In genomic region chr2:50491541-50492114, GRCh38 we compare ENCODE assay signal across 9 cellular contexts.
DNase-seq lines count a peak whose midpoint lies in the region; ATAC-seq, FAIRE-seq and TF ChIP-seq lines count a peak whose summit lies in the region.
"Had no signal": no experiment of that assay in that cellular context is flagged by ENCODE, and none has a peak within 500 bp of the region (broad histone marks: within the 10 kb centered on the region; RNA-seq: fewer than 3 reads in every experiment).

No MANE protein-coding gene starts in this region.

- FAIRE-seq in endothelial cell of umbilical vein (lab: Jason Lieb, UNC), result no peak

- ATAC-seq in GM21367 (IDR thresholded peaks at IDR 0.05; ENCODE audit: unreplicated experiment) (peak; percentile 68), HG03565 (IDR thresholded peaks at IDR 0.05; ENCODE audit: unreplicated experiment) (peak; percentile 75)

- no peaks in the 10 kb centered on the region for H3K9me3 Mint-ChIP-seq in activated CD4-positive, alpha-beta memory T cell treated with anti-CD3 and anti-CD28 coated beads for 36 hours
- H3K9me3 Mint-ChIP-seq in activated CD4-positive, alpha-beta memory T cell treated with anti-CD3 and anti-CD28 coated beads, Interleukin-2, amount 10 ng/mL, durations not matched to agents 7 days and 5 days, result no peaks in the 10 kb centered on the region
- H3K9me3 Mint-ChIP-seq in activated T-helper 2 cell treated with anti-CD3 and anti-CD28 coated beads, Interferon-gamma antibody, Interleukin-2, Interleukin-4, amounts not matched to agents 10 μg/mL and 5 μg/mL and 100 μg/mL, durations not matched to agents 14 hours and 24 hours and 36 hours, result no peaks in the 10 kb centered on the region
- H3K9me3 Mint-ChIP-seq: dendritic cell treated with granulocyte-macrophage colony-stimulating factor and Interleukin-4, amounts not matched to agents 40 ng/mL and 50 ng/mL, for 4 days had no signal

- CTCF ChIA-PET in activated CD4-positive, alpha-beta memory T cell treated with anti-CD3 and anti-CD28 coated beads for 36 hours (lab: Charles Lee), result interaction anchor here (0.7 to 2.9 kb wide), 13 partner anchors 9 to 1545 kb away, joined by 3 to 15 read pairs (median 3); no protein-coding TSS in a partner anchor
- CTCF ChIA-PET in activated CD4-positive, alpha-beta memory T cell treated with anti-CD3 and anti-CD28 coated beads, Interleukin-2, amount 10 ng/mL, durations not matched to agents 7 days and 5 days (lab: Charles Lee), result interaction anchor here (0.5 to 2.0 kb wide), 12 partner anchors 11 to 1545 kb away, joined by 3 to 8 read pairs (median 3); no protein-coding TSS in a partner anchor
- CTCF ChIA-PET in endothelial cell of umbilical vein (lab: Charles Lee), result interaction anchor here (0.9 to 1.8 kb wide), 9 partner anchors 14 to 1892 kb away, joined by 3 to 7 read pairs (median 3); no protein-coding TSS in a partner anchor

- no peak overlapping the region for H3K4me3 ChIP-seq in endothelial cell of umbilical vein (replicated peaks in 1 of 3; ENCODE audit: insufficient read depth in 1 of 3, low read depth in 1 of 3, low read length in 3 of 3)
- peak overlapping the region; percentile 20 for H3K4me3 ChIP-seq in mucosa of stomach (ENCODE audit: low read length)

- H2AFZ ChIP-seq in endothelial cell of umbilical vein (ENCODE audit: low read depth, low read length), result no peak overlapping the region

- no peaks in the 10 kb centered on the region for H3K27me3 ChIP-seq in endothelial cell of umbilical vein (ENCODE audit: control insufficient read depth in 2 of 2, insufficient read depth in 2 of 2, low read length in 2 of 2)
- H3K27me3 ChIP-seq in mucosa of stomach (ENCODE audit: control insufficient read depth, insufficient read depth, low read length), result no peaks in the 10 kb centered on the region

- DNase-seq in activated CD4-positive, alpha-beta memory T cell treated with anti-CD3 and anti-CD28 coated beads for 36 hours, result peak; percentile 12
- DNase-seq in activated CD4-positive, alpha-beta memory T cell treated with anti-CD3 and anti-CD28 coated beads, Interleukin-2, amount 10 ng/mL, durations not matched to agents 7 days and 5 days, result no peak
- DNase-seq in OCI-M1 (lab: John Stamatoyannopoulos, UW), result peak; percentile 61
- DNase-seq in endothelial cell of umbilical vein (ENCODE audit: low read depth, low spot score), result peak; percentile 36
- DNase-seq in activated T-helper 2 cell treated with anti-CD3 and anti-CD28 coated beads, Interferon-gamma antibody, Interleukin-2, Interleukin-4, amounts not matched to agents 10 μg/mL and 5 μg/mL and 100 μg/mL, durations not matched to agents 14 hours and 24 hours and 36 hours (ENCODE audit: low spot score), result no peak

- no peaks in the 10 kb centered on the region for H3K36me3 Mint-ChIP-seq in activated CD4-positive, alpha-beta memory T cell treated with anti-CD3 and anti-CD28 coated beads for 36 hours
- H3K36me3 Mint-ChIP-seq in activated CD4-positive, alpha-beta memory T cell treated with anti-CD3 and anti-CD28 coated beads, Interleukin-2, amount 10 ng/mL, durations not matched to agents 7 days and 5 days (ENCODE audit: low read depth), result no peaks in the 10 kb centered on the region
- no peaks in the 10 kb centered on the region for H3K36me3 Mint-ChIP-seq in activated T-helper 2 cell treated with anti-CD3 and anti-CD28 coated beads, Interferon-gamma antibody, Interleukin-2, Interleukin-4, amounts not matched to agents 10 μg/mL and 5 μg/mL and 100 μg/mL, durations not matched to agents 14 hours and 24 hours and 36 hours (ENCODE audit: low read depth)

- dilution Hi-C loops in endothelial cell of umbilical vein (cut with MboI; ENCODE audit: extremely low pct_ligation_motif_present, low sequenced_read_pairs), result no loop called here

- H3K9me3 ChIP-seq in endothelial cell of umbilical vein (replicated peaks; ENCODE audit: control insufficient read depth, insufficient read depth, low read length), result no peaks in the 10 kb centered on the region
- no peaks in the 10 kb centered on the region for H3K9me3 ChIP-seq in mucosa of stomach (ENCODE audit: control insufficient read depth, low read length)

- H4K20me1 ChIP-seq in endothelial cell of umbilical vein (replicated peaks; ENCODE audit: control insufficient read depth, extremely low read depth, insufficient read depth, low read length), result no peaks in the 10 kb centered on the region

- H3K36me3 ChIP-seq in endothelial cell of umbilical vein (ENCODE audit: control insufficient read depth in 2 of 2, extremely low read depth in 1 of 2, insufficient read depth in 2 of 2, low read length in 2 of 2), result no peaks in the 10 kb centered on the region
- no peaks in the 10 kb centered on the region for H3K36me3 ChIP-seq in mucosa of stomach (ENCODE audit: control insufficient read depth, insufficient read depth, low read length)

- no peak overlapping the region for H3K4me2 ChIP-seq in endothelial cell of umbilical vein (ENCODE audit: insufficient read depth, low read length)

- POLR2A ChIA-PET in activated CD4-positive, alpha-beta memory T cell treated with anti-CD3 and anti-CD28 coated beads for 36 hours (lab: Charles Lee), result interaction anchor here (0.5 kb wide), 1 partner anchor 356 kb away, joined by 3 read pairs; no protein-coding TSS in a partner anchor
- POLR2A ChIA-PET in activated CD4-positive, alpha-beta memory T cell treated with anti-CD3 and anti-CD28 coated beads, Interleukin-2, amount 10 ng/mL, durations not matched to agents 7 days and 5 days (lab: Charles Lee), result no interaction called here
- POLR2A ChIA-PET in endothelial cell of umbilical vein (lab: Charles Lee), result no interaction called here

- no peak overlapping the region for H3K4me3 Mint-ChIP-seq in activated CD4-positive, alpha-beta memory T cell treated with anti-CD3 and anti-CD28 coated beads for 36 hours
- no peak overlapping the region for H3K4me3 Mint-ChIP-seq in activated CD4-positive, alpha-beta memory T cell treated with anti-CD3 and anti-CD28 coated beads, Interleukin-2, amount 10 ng/mL, durations not matched to agents 7 days and 5 days
- H3K4me3 Mint-ChIP-seq in activated T-helper 2 cell treated with anti-CD3 and anti-CD28 coated beads, Interferon-gamma antibody, Interleukin-2, Interleukin-4, amounts not matched to agents 10 μg/mL and 5 μg/mL and 100 μg/mL, durations not matched to agents 14 hours and 24 hours and 36 hours (ENCODE audit: low read depth), result no peak overlapping the region
- H3K4me3 Mint-ChIP-seq: dendritic cell treated with granulocyte-macrophage colony-stimulating factor and Interleukin-4, amounts not matched to agents 40 ng/mL and 50 ng/mL, for 4 days had no signal

- no peaks in the 10 kb centered on the region for H3K9me1 ChIP-seq in endothelial cell of umbilical vein (replicated peaks; ENCODE audit: control insufficient read depth, extremely low read depth, insufficient read depth, low read length)

- H3K4me1 ChIP-seq in endothelial cell of umbilical vein (ENCODE audit: control insufficient read depth, extremely low read depth, insufficient read depth, low read length), result no peaks in the 10 kb centered on the region
- peaks cover 9% of the 10 kb centered on the region for H3K4me1 ChIP-seq in mucosa of stomach (ENCODE audit: control insufficient read depth, insufficient read depth, low read length)

- H3K4me1 Mint-ChIP-seq in activated CD4-positive, alpha-beta memory T cell treated with anti-CD3 and anti-CD28 coated beads for 36 hours (ENCODE audit: low read depth), result peaks cover 18% of the 10 kb centered on the region
- H3K4me1 Mint-ChIP-seq in activated CD4-positive, alpha-beta memory T cell treated with anti-CD3 and anti-CD28 coated beads, Interleukin-2, amount 10 ng/mL, durations not matched to agents 7 days and 5 days, result peaks cover 14% of the 10 kb centered on the region
- H3K4me1 Mint-ChIP-seq in activated T-helper 2 cell treated with anti-CD3 and anti-CD28 coated beads, Interferon-gamma antibody, Interleukin-2, Interleukin-4, amounts not matched to agents 10 μg/mL and 5 μg/mL and 100 μg/mL, durations not matched to agents 14 hours and 24 hours and 36 hours (ENCODE audit: low read depth), result no peaks in the 10 kb centered on the region

- no peaks in the 10 kb centered on the region for H3K79me2 ChIP-seq in endothelial cell of umbilical vein (ENCODE audit: control insufficient read depth, insufficient read depth, low read length)

- H3K9ac ChIP-seq in endothelial cell of umbilical vein (replicated peaks; ENCODE audit: extremely low read depth, insufficient read depth, low read length), result no peak overlapping the region
- no peak overlapping the region for H3K9ac ChIP-seq in mucosa of stomach (ENCODE audit: low read length)

- TF ChIP-seq CTCF in endothelial cell of umbilical vein (IDR thresholded peaks at IDR 0.05; ENCODE audit: extremely low read depth in 1 of 2, insufficient read depth in 1 of 2, low read depth in 1 of 2, low read length in 2 of 2), result peak; percentile 43 to 56

- intact Hi-C loops in activated CD4-positive, alpha-beta memory T cell treated with anti-CD3 and anti-CD28 coated beads for 36 hours (cut with micrococcal nuclease), result loop anchor here (2.0 to 5.0 kb wide), 2 partner anchors 347 to 1889 kb away; no protein-coding TSS in a partner anchor
- intact Hi-C loops in endothelial cell of umbilical vein (cut with micrococcal nuclease), result loop anchor here (1.0 to 5.0 kb wide), 4 partner anchors 719 to 1889 kb away; no protein-coding TSS in a partner anchor
- intact Hi-C loops in activated T-helper 2 cell treated with anti-CD3 and anti-CD28 coated beads, Interferon-gamma antibody, Interleukin-2, Interleukin-4, amounts not matched to agents 10 μg/mL and 5 μg/mL and 100 μg/mL, durations not matched to agents 14 hours and 24 hours and 36 hours (cut with micrococcal nuclease), result loop anchor here (1.0 kb wide), 1 partner anchor 1545 kb away; no protein-coding TSS in a partner anchor

- no peak overlapping the region for H3K27ac Mint-ChIP-seq in activated CD4-positive, alpha-beta memory T cell treated with anti-CD3 and anti-CD28 coated beads for 36 hours
- H3K27ac Mint-ChIP-seq in activated CD4-positive, alpha-beta memory T cell treated with anti-CD3 and anti-CD28 coated beads, Interleukin-2, amount 10 ng/mL, durations not matched to agents 7 days and 5 days, result no peak overlapping the region
- H3K27ac Mint-ChIP-seq in activated T-helper 2 cell treated with anti-CD3 and anti-CD28 coated beads, Interferon-gamma antibody, Interleukin-2, Interleukin-4, amounts not matched to agents 10 μg/mL and 5 μg/mL and 100 μg/mL, durations not matched to agents 14 hours and 24 hours and 36 hours, result no peak overlapping the region
- H3K27ac Mint-ChIP-seq: dendritic cell treated with granulocyte-macrophage colony-stimulating factor and Interleukin-4, amounts not matched to agents 40 ng/mL and 50 ng/mL, for 4 days had no signal

- no peaks in the 10 kb centered on the region for H3K27me3 Mint-ChIP-seq in activated CD4-positive, alpha-beta memory T cell treated with anti-CD3 and anti-CD28 coated beads for 36 hours
- peaks cover 3% of the 10 kb centered on the region for H3K27me3 Mint-ChIP-seq in activated CD4-positive, alpha-beta memory T cell treated with anti-CD3 and anti-CD28 coated beads, Interleukin-2, amount 10 ng/mL, durations not matched to agents 7 days and 5 days
- H3K27me3 Mint-ChIP-seq in activated T-helper 2 cell treated with anti-CD3 and anti-CD28 coated beads, Interferon-gamma antibody, Interleukin-2, Interleukin-4, amounts not matched to agents 10 μg/mL and 5 μg/mL and 100 μg/mL, durations not matched to agents 14 hours and 24 hours and 36 hours (ENCODE audit: low read depth), result no peaks in the 10 kb centered on the region
- H3K27me3 Mint-ChIP-seq: dendritic cell treated with granulocyte-macrophage colony-stimulating factor and Interleukin-4, amounts not matched to agents 40 ng/mL and 50 ng/mL, for 4 days had no signal

- BruUV-seq in endothelial cell of umbilical vein (replicated peaks; lab: Mats Ljungman, UMichigan), result no TSS peak

- no peak for TF ChIP-seq POLR2A in endothelial cell of umbilical vein (IDR thresholded peaks at IDR 0.05; ENCODE audit: low read depth, low read length)

- no peak overlapping the region for H3K27ac ChIP-seq in endothelial cell of umbilical vein (ENCODE audit: insufficient read depth, low read depth, low read length)

Comparison
In these comparisons a context has a peak if more than half of its experiments do, and no peak if none do; other contexts are left out.
1. DNase-seq: peak in activated CD4-positive, alpha-beta memory T cell treated with anti-CD3 and anti-CD28 coated beads for 36 hours (single experiment), OCI-M1 (single experiment) and endothelial cell of umbilical vein (single experiment); none in activated CD4-positive, alpha-beta memory T cell treated with anti-CD3 and anti-CD28 coated beads, Interleukin-2, amount 10 ng/mL, durations not matched to agents 7 days and 5 days (single experiment) and activated T-helper 2 cell treated with anti-CD3 and anti-CD28 coated beads, Interferon-gamma antibody, Interleukin-2, Interleukin-4, amounts not matched to agents 10 μg/mL and 5 μg/mL and 100 μg/mL, durations not matched to agents 14 hours and 24 hours and 36 hours (single experiment).